1 cellular context compared by ENCODE assay signal in the genomic region with DNA sequence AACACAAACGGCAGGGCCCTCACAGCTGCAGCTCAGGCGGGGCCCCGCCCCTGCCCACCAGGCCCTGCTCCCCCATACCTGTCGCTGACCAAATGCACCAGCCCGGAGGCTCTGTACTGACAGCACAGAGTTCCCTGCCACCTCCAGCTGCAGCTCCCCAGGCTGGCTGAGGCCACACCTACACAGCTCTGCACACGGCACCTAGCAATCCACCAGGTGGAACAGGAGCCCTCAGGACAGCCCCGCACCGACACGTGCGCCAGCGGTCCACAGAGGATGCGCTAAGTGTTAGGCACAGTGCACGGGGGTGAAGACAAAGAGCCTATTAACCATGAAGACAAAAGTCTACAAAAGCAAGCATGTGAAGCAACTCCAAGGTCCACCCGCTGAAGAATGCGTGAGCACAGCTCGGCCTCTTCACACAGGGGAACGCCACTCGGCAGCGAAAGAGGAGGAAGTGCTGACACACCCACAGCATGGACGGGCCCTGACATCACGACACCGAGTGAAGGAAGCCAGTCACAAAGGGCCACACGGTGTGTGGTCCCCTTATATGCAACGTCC.
A peak's percentile ranks its signal among the peaks of the same experiment; 100 is the strongest.
TF ChIP-seq lines count a peak whose summit lies in the region.

No MANE protein-coding gene starts in this region.

TF ChIP-seq in HEK293, 187 proteins besides CTCF, POLR2A, EP300 and RAD21 (continued from another document and continues in another):
- TF ChIP-seq, protein P1, sequence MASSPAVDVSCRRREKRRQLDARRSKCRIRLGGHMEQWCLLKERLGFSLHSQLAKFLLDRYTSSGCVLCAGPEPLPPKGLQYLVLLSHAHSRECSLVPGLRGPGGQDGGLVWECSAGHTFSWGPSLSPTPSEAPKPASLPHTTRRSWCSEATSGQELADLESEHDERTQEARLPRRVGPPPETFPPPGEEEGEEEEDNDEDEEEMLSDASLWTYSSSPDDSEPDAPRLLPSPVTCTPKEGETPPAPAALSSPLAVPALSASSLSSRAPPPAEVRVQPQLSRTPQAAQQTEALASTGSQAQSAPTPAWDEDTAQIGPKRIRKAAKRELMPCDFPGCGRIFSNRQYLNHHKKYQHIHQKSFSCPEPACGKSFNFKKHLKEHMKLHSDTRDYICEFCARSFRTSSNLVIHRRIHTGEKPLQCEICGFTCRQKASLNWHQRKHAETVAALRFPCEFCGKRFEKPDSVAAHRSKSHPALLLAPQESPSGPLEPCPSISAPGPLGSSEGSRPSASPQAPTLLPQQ (tag by site-specific recombination; IDR thresholded peaks at IDR 0.05): no peak
- TF ChIP-seq, protein P2, sequence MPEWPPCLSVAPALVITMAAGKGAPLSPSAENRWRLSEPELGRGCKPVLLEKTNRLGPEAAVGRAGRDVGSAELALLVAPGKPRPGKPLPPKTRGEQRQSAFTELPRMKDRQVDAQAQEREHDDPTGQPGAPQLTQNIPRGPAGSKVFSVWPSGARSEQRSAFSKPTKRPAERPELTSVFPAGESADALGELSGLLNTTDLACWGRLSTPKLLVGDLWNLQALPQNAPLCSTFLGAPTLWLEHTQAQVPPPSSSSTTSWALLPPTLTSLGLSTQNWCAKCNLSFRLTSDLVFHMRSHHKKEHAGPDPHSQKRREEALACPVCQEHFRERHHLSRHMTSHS (tag by site-specific recombination; IDR thresholded peaks at IDR 0.05): no peak
- TF ChIP-seq ZNF48 (tag by site-specific recombination; IDR thresholded peaks at IDR 0.05) (no peak), BCL11A (tag by site-specific recombination; IDR thresholded peaks at IDR 0.05; ENCODE audit: low read depth) (no peak), ZNF776 (tag by site-specific recombination; IDR thresholded peaks at IDR 0.05; ENCODE audit: borderline replicate concordance) (no peak), ZNF24 (tag by site-specific recombination; IDR thresholded peaks at IDR 0.05) (no peak), EGR2 (tag by site-specific recombination; IDR thresholded peaks at IDR 0.05; ENCODE audit: low read depth) (peak; percentile 35; the same call in 1 of the 2 replicates), ZNF146 (tag by site-specific recombination; IDR thresholded peaks at IDR 0.05) (no peak), ZSCAN16 (tag by site-specific recombination; IDR thresholded peaks at IDR 0.05) (no peak), ZNF132 (tag by site-specific recombination; IDR thresholded peaks at IDR 0.05; ENCODE audit: borderline replicate concordance) (no peak), ZNF404 (tag by site-specific recombination; IDR thresholded peaks at IDR 0.05) (no peak), KLF9 (tag by site-specific recombination; IDR thresholded peaks at IDR 0.05; ENCODE audit: low read depth) (peak; percentile 22; the same call in 1 of the 2 replicates), ZNF37A (tag by site-specific recombination; IDR thresholded peaks at IDR 0.05) (no peak), ZNF202 (tag by site-specific recombination; IDR thresholded peaks at IDR 0.05; ENCODE audit: borderline replicate concordance) (no peak), ZNF600 (tag by site-specific recombination; IDR thresholded peaks at IDR 0.05) (0 out of 2 replicates have a peak, but pooled peaks have one; percentile 48), ZFP3 (tag by site-specific recombination; IDR thresholded peaks at IDR 0.05; ENCODE audit: low read depth) (no peak), SP7 (tag by site-specific recombination; IDR thresholded peaks at IDR 0.05) (peak; percentile 28; the same call in 1 of the 2 replicates), GLIS1 (tag by site-specific recombination; IDR thresholded peaks at IDR 0.05) (no peak), ZNF596 (tag by site-specific recombination; IDR thresholded peaks at IDR 0.05) (no peak), ZBTB7A (tag by site-specific recombination; IDR thresholded peaks at IDR 0.05; ENCODE audit: low read depth) (no peak), ZNF433 (tag by site-specific recombination; IDR thresholded peaks at IDR 0.05; ENCODE audit: low read depth) (no peak), SCRT1 (tag by site-specific recombination; IDR thresholded peaks at IDR 0.05; ENCODE audit: borderline replicate concordance) (peak; percentile 60; the same call in 1 of the 2 replicates), ZNF248 (tag by site-specific recombination; IDR thresholded peaks at IDR 0.05) (no peak), GLI4 (tag by site-specific recombination; IDR thresholded peaks at IDR 0.05) (no peak), MZF1 (tag by site-specific recombination; IDR thresholded peaks at IDR 0.05; ENCODE audit: borderline replicate concordance) (no peak), ZNF555 (tag by site-specific recombination; conservative IDR thresholded peaks at IDR 0.05) (no peak), GLIS2 (tag by site-specific recombination; IDR thresholded peaks at IDR 0.05) (no peak), ZBTB1 (tag by site-specific recombination; IDR thresholded peaks at IDR 0.05) (no peak), ZNF121 (tag by site-specific recombination; IDR thresholded peaks at IDR 0.05) (peak; percentile 77), GLI2 (tag by site-specific recombination; IDR thresholded peaks at IDR 0.05; ENCODE audit: borderline replicate concordance, low read depth) (no peak), ZNF350 (tag by site-specific recombination; IDR thresholded peaks at IDR 0.05) (no peak), GFI1B (tag by site-specific recombination; IDR thresholded peaks at IDR 0.05) (no peak), ZNF311 (tag by site-specific recombination; IDR thresholded peaks at IDR 0.05; ENCODE audit: borderline replicate concordance) (no peak), SCRT2 (tag by site-specific recombination; IDR thresholded peaks at IDR 0.05) (peak; percentile 98), ZNF501 (tag by site-specific recombination; IDR thresholded peaks at IDR 0.05) (no peak), ZNF394 (tag by site-specific recombination; IDR thresholded peaks at IDR 0.05; ENCODE audit: borderline replicate concordance) (no peak), RBAK (tag by site-specific recombination; IDR thresholded peaks at IDR 0.05) (no peak), ZNF16 (tag by site-specific recombination; IDR thresholded peaks at IDR 0.05; ENCODE audit: low read depth) (no peak), OSR2 (tag by site-specific recombination; IDR thresholded peaks at IDR 0.05) (no peak), YY1 (tag by site-specific recombination; IDR thresholded peaks at IDR 0.05) (no peak), FEZF1 (tag by site-specific recombination; IDR thresholded peaks at IDR 0.05) (no peak), ZNF626 (tag by site-specific recombination; IDR thresholded peaks at IDR 0.05) (no peak), ZNF423 (tag by site-specific recombination; IDR thresholded peaks at IDR 0.05) (no peak), ZNF112 (tag by site-specific recombination; IDR thresholded peaks at IDR 0.05) (no peak), TRIM28 (IDR thresholded peaks at IDR 0.05; ENCODE audit: borderline replicate concordance, low read length) (no peak), ZNF571 (tag by site-specific recombination; IDR thresholded peaks at IDR 0.05) (no peak), ZNF548 (tag by site-specific recombination; IDR thresholded peaks at IDR 0.05) (no peak), YY2 (tag by site-specific recombination; IDR thresholded peaks at IDR 0.05) (no peak), ZNF629 (tag by site-specific recombination; IDR thresholded peaks at IDR 0.05) (peak; percentile 52), HOXA7 (CRISPR knock-in tag; IDR thresholded peaks at IDR 0.05; ENCODE audit: borderline replicate concordance) (no peak)
- TF ChIP-seq, protein P3, sequence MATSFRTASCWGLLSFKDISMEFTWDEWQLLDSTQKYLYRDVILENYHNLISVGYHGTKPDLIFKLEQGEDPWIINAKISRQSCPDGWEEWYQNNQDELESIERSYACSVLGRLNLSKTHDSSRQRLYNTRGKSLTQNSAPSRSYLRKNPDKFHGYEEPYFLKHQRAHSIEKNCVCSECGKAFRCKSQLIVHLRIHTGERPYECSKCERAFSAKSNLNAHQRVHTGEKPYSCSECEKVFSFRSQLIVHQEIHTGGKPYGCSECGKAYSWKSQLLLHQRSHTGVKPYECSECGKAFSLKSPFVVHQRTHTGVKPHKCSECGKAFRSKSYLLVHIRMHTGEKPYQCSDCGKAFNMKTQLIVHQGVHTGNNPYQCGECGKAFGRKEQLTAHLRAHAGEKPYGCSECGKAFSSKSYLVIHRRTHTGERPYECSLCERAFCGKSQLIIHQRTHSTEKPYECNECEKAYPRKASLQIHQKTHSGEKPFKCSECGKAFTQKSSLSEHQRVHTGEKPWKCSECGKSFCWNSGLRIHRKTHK (tag by site-specific recombination; IDR thresholded peaks at IDR 0.05): no peak
- TF ChIP-seq, protein P4, sequence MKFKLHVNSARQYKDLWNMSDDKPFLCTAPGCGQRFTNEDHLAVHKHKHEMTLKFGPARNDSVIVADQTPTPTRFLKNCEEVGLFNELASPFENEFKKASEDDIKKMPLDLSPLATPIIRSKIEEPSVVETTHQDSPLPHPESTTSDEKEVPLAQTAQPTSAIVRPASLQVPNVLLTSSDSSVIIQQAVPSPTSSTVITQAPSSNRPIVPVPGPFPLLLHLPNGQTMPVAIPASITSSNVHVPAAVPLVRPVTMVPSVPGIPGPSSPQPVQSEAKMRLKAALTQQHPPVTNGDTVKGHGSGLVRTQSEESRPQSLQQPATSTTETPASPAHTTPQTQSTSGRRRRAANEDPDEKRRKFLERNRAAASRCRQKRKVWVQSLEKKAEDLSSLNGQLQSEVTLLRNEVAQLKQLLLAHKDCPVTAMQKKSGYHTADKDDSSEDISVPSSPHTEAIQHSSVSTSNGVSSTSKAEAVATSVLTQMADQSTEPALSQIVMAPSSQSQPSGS (tag by site-specific recombination; IDR thresholded peaks at IDR 0.05; ENCODE audit: low read depth): no peak
- TF ChIP-seq, protein P5, sequence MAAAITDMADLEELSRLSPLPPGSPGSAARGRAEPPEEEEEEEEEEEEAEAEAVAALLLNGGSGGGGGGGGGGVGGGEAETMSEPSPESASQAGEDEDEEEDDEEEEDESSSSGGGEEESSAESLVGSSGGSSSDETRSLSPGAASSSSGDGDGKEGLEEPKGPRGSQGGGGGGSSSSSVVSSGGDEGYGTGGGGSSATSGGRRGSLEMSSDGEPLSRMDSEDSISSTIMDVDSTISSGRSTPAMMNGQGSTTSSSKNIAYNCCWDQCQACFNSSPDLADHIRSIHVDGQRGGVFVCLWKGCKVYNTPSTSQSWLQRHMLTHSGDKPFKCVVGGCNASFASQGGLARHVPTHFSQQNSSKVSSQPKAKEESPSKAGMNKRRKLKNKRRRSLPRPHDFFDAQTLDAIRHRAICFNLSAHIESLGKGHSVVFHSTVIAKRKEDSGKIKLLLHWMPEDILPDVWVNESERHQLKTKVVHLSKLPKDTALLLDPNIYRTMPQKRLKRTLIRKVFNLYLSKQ (tag by site-specific recombination; IDR thresholded peaks at IDR 0.05; ENCODE audit: borderline replicate concordance): no peak
- TF ChIP-seq, protein P6, sequence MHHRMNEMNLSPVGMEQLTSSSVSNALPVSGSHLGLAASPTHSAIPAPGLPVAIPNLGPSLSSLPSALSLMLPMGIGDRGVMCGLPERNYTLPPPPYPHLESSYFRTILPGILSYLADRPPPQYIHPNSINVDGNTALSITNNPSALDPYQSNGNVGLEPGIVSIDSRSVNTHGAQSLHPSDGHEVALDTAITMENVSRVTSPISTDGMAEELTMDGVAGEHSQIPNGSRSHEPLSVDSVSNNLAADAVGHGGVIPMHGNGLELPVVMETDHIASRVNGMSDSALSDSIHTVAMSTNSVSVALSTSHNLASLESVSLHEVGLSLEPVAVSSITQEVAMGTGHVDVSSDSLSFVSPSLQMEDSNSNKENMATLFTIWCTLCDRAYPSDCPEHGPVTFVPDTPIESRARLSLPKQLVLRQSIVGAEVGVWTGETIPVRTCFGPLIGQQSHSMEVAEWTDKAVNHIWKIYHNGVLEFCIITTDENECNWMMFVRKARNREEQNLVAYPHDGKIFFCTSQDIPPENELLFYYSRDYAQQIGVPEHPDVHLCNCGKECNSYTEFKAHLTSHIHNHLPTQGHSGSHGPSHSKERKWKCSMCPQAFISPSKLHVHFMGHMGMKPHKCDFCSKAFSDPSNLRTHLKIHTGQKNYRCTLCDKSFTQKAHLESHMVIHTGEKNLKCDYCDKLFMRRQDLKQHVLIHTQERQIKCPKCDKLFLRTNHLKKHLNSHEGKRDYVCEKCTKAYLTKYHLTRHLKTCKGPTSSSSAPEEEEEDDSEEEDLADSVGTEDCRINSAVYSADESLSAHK (tag by site-specific recombination; IDR thresholded peaks at IDR 0.05): no peak
- TF ChIP-seq, protein P7, sequence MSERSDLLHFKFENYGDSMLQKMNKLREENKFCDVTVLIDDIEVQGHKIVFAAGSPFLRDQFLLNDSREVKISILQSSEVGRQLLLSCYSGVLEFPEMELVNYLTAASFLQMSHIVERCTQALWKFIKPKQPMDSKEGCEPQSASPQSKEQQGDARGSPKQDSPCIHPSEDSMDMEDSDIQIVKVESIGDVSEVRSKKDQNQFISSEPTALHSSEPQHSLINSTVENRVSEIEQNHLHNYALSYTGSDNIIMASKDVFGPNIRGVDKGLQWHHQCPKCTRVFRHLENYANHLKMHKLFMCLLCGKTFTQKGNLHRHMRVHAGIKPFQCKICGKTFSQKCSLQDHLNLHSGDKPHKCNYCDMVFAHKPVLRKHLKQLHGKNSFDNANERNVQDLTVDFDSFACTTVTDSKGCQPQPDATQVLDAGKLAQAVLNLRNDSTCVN (tag by site-specific recombination; optimal IDR thresholded peaks at IDR 0.05): peak; percentile 12
- TF ChIP-seq, protein P8, sequence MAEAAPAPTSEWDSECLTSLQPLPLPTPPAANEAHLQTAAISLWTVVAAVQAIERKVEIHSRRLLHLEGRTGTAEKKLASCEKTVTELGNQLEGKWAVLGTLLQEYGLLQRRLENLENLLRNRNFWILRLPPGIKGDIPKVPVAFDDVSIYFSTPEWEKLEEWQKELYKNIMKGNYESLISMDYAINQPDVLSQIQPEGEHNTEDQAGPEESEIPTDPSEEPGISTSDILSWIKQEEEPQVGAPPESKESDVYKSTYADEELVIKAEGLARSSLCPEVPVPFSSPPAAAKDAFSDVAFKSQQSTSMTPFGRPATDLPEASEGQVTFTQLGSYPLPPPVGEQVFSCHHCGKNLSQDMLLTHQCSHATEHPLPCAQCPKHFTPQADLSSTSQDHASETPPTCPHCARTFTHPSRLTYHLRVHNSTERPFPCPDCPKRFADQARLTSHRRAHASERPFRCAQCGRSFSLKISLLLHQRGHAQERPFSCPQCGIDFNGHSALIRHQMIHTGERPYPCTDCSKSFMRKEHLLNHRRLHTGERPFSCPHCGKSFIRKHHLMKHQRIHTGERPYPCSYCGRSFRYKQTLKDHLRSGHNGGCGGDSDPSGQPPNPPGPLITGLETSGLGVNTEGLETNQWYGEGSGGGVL (tag by site-specific recombination; IDR thresholded peaks at IDR 0.05): no peak
- TF ChIP-seq, protein P9, sequence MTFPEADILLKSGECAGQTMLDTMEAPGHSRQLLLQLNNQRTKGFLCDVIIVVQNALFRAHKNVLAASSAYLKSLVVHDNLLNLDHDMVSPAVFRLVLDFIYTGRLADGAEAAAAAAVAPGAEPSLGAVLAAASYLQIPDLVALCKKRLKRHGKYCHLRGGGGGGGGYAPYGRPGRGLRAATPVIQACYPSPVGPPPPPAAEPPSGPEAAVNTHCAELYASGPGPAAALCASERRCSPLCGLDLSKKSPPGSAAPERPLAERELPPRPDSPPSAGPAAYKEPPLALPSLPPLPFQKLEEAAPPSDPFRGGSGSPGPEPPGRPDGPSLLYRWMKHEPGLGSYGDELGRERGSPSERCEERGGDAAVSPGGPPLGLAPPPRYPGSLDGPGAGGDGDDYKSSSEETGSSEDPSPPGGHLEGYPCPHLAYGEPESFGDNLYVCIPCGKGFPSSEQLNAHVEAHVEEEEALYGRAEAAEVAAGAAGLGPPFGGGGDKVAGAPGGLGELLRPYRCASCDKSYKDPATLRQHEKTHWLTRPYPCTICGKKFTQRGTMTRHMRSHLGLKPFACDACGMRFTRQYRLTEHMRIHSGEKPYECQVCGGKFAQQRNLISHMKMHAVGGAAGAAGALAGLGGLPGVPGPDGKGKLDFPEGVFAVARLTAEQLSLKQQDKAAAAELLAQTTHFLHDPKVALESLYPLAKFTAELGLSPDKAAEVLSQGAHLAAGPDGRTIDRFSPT (tag by site-specific recombination; IDR thresholded peaks at IDR 0.05): no peak
